In genomic region chr14:49966304-49966809, GRCh38 we compare ENCODE assay signal across 1 cellular context.
A peak's percentile ranks its signal among the peaks of the same experiment; 100 is the strongest.
TF ChIP-seq lines count a peak whose summit lies in the region.

No MANE protein-coding gene starts in this region.

TF ChIP-seq in HepG2, 621 proteins besides CTCF, POLR2A, EP300 and RAD21 (continued from another document):
- TF ChIP-seq FOXP4 (CRISPR knock-in tag; IDR thresholded peaks at IDR 0.05) (0 out of 2 replicates have a peak, but pooled peaks have one; percentile 51), ZNF800 (CRISPR knock-in tag; IDR thresholded peaks at IDR 0.05) (no peak), ZNF7 (CRISPR knock-in tag; IDR thresholded peaks at IDR 0.05) (no peak), ZFY (CRISPR knock-in tag; IDR thresholded peaks at IDR 0.05) (no peak), HDAC1 (CRISPR knock-in tag; IDR thresholded peaks at IDR 0.05) (no peak), ZNF556 (CRISPR knock-in tag; IDR thresholded peaks at IDR 0.05; ENCODE audit: borderline replicate concordance) (peak; percentile 78; the same call in 1 of the 2 replicates), KDM6A (CRISPR knock-in tag; IDR thresholded peaks at IDR 0.05; ENCODE audit: low read depth) (no peak), IRF2 (CRISPR knock-in tag; IDR thresholded peaks at IDR 0.05) (0 out of 2 replicates have a peak, but pooled peaks have one; percentile 69), CREB3 (CRISPR knock-in tag; IDR thresholded peaks at IDR 0.05) (no peak), CERS6 (CRISPR knock-in tag; IDR thresholded peaks at IDR 0.05) (no peak), BHLHE40 (IDR thresholded peaks at IDR 0.05; ENCODE audit: low read length) (no peak), ZBTB7B (CRISPR knock-in tag; IDR thresholded peaks at IDR 0.05) (0 out of 2 replicates have a peak, but pooled peaks have one; percentile 44), STAT6 (CRISPR knock-in tag; IDR thresholded peaks at IDR 0.05; ENCODE audit: borderline replicate concordance) (no peak), TGIF2 (CRISPR knock-in tag; IDR thresholded peaks at IDR 0.05) (no peak), ATF6 (CRISPR knock-in tag; conservative IDR thresholded peaks at IDR 0.05) (0 out of 2 replicates have a peak, but pooled peaks have one; percentile 25), ZNF569 (CRISPR knock-in tag; IDR thresholded peaks at IDR 0.05; ENCODE audit: borderline replicate concordance) (no peak)
